ENCODE assay signal across 12 cellular contexts in the genomic region with DNA sequence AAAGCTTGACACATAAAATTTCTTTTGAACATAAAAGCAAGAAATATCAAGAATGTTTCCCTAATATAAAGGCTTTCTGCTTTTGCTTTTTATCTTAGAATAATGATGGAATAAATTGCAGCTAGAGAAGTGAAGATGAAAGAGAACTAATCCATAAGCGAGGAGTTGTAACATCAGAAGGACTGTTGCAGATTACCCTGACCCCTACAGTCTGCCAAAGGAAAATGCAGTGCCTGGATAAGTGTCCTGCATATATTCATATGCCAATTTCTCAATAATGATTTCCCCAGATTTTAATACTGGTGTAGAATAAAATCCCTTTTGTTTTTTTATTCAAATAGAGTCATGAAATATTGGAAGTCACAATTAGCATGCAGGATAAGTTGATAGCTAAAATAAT.
DNase-seq lines count a peak whose midpoint lies in the region; ATAC-seq and TF ChIP-seq lines count a peak whose summit lies in the region.
"Had no signal": no experiment of that assay in that cellular context is flagged by ENCODE, and none has a peak within 500 bp of the region (broad histone marks: within the 10 kb centered on the region; RNA-seq: fewer than 3 reads in every experiment).

No MANE protein-coding gene starts in this region.

- H2AFZ ChIP-seq in neural cell (ENCODE audit: low read depth, low read length) = no peak overlapping the region

- peaks cover 19% of the 10 kb centered on the region for H3K9me3 Mint-ChIP-seq in chondrocyte (ENCODE audit: low read depth)
- H3K9me3 Mint-ChIP-seq in immature natural killer cell = peaks cover 0 to 4% (median 0%) of the 10 kb centered on the region in 6 donors
- H3K9me3 Mint-ChIP-seq: stimulated activated naive CD8-positive, alpha-beta T cell treated with anti-CD3 and anti-CD28 coated beads, Interleukin-15, Interleukin-2, amounts not matched to agents 100 ng/mL and 50 ng/mL, for 24 hours had no signal

- H3K27ac Mint-ChIP-seq in chondrocyte (ENCODE audit: unreplicated experiment) (no peak overlapping the region), immature natural killer cell (no peak overlapping the region)
- H3K27ac Mint-ChIP-seq: activated naive CD8-positive, alpha-beta T cell; stimulated activated naive CD8-positive, alpha-beta T cell treated with anti-CD3 and anti-CD28 coated beads, Interleukin-15, Interleukin-2, amounts not matched to agents 100 ng/mL and 50 ng/mL, for 24 hours; T-helper 1 cell treated with Interleukin-12 subunit alpha and Interleukin-12 subunit beta and Interleukin-4 antibody, amounts not matched to agents 30 μg/mL and 1 μg/mL, for 36 hours had no signal

- no peak overlapping the region for H3K9ac ChIP-seq in neural cell (ENCODE audit: low read length)

- ATAC-seq in GM21526 (IDR thresholded peaks at IDR 0.05; ENCODE audit: low FRiP score, unreplicated experiment) = no peak
- ATAC-seq: HCT116 had no signal

- H3K4me1 ChIP-seq in suprapubic skin = no peaks in the 10 kb centered on the region
- H3K4me1 ChIP-seq: sigmoid colon had no signal

- DNase-seq in GM03348 (ENCODE audit: low spot score) = peak; percentile 18
- peak; percentile 1 for DNase-seq in NAMALWA (ENCODE audit: low spot score)
- DNase-seq in chondrocyte (ENCODE audit: low spot score) = no peak
- no peak for DNase-seq in immature natural killer cell
- DNase-seq in suprapubic skin (ENCODE audit: low spot score in 2 of 2) = no peak
- DNase-seq: sigmoid colon had no signal

- H3K4me3 Mint-ChIP-seq in chondrocyte (ENCODE audit: unreplicated experiment) (no peak overlapping the region), immature natural killer cell (no peak overlapping the region)
- H3K4me3 Mint-ChIP-seq: activated naive CD8-positive, alpha-beta T cell; stimulated activated naive CD8-positive, alpha-beta T cell treated with anti-CD3 and anti-CD28 coated beads, Interleukin-15, Interleukin-2, amounts not matched to agents 100 ng/mL and 50 ng/mL, for 24 hours; T-helper 1 cell treated with Interleukin-12 subunit alpha and Interleukin-12 subunit beta and Interleukin-4 antibody, amounts not matched to agents 30 μg/mL and 1 μg/mL, for 36 hours had no signal

- H3K36me3 ChIP-seq in neural cell (ENCODE audit: insufficient read depth, low read length) = no peaks in the 10 kb centered on the region
- no peaks in the 10 kb centered on the region for H3K36me3 ChIP-seq in suprapubic skin
- H3K36me3 ChIP-seq: sigmoid colon had no signal

- H3K27me3 Mint-ChIP-seq in chondrocyte (ENCODE audit: low read depth) = no peaks in the 10 kb centered on the region
- H3K27me3 Mint-ChIP-seq in immature natural killer cell (ENCODE audit: low read depth in 3 of 3) = peaks cover 0 to 3% (median 0%) of the 10 kb centered on the region in 3 donors
- H3K27me3 Mint-ChIP-seq: activated naive CD8-positive, alpha-beta T cell; stimulated activated naive CD8-positive, alpha-beta T cell treated with anti-CD3 and anti-CD28 coated beads, Interleukin-15, Interleukin-2, amounts not matched to agents 100 ng/mL and 50 ng/mL, for 24 hours had no signal

- no peak overlapping the region for H3K4me2 ChIP-seq in neural cell (ENCODE audit: low read length)

- peak; percentile 61 for TF ChIP-seq RAD21 in neural cell (conservative IDR thresholded peaks at IDR 0.05)

- TF ChIP-seq CTCF in chondrocyte (IDR thresholded peaks at IDR 0.05) = peak; percentile 50
- TF ChIP-seq CTCF in neural cell (IDR thresholded peaks at IDR 0.05; ENCODE audit: poor library complexity, severe bottlenecking) = peak; percentile 55
- TF ChIP-seq CTCF in suprapubic skin (IDR thresholded peaks at IDR 0.05) = no peak

- H3K4me3 ChIP-seq in neural cell (ENCODE audit: low read length) = no peak overlapping the region
- no peak overlapping the region for H3K4me3 ChIP-seq in suprapubic skin
- H3K4me3 ChIP-seq: sigmoid colon had no signal

- WGBS in suprapubic skin = 22% methylated on average over 1 of the region's 1 CpG

- H3K4me1 Mint-ChIP-seq in chondrocyte (ENCODE audit: low read depth) = no peaks in the 10 kb centered on the region
- no peaks in the 10 kb centered on the region for H3K4me1 Mint-ChIP-seq in immature natural killer cell

- H3K36me3 Mint-ChIP-seq in chondrocyte (ENCODE audit: low read depth) (no peaks in the 10 kb centered on the region), immature natural killer cell (no peaks in the 10 kb centered on the region)
- H3K36me3 Mint-ChIP-seq: activated naive CD8-positive, alpha-beta T cell had no signal

- no peaks in the 10 kb centered on the region for H3K9me3 ChIP-seq in neural cell (ENCODE audit: low read length)
- no peaks in the 10 kb centered on the region for H3K9me3 ChIP-seq in suprapubic skin
- H3K9me3 ChIP-seq: sigmoid colon had no signal

- no peaks in the 10 kb centered on the region for H3K9me2 ChIP-seq in neural cell (ENCODE audit: insufficient read depth, low read length)

- TF ChIP-seq EP300 in neural cell (conservative IDR thresholded peaks at IDR 0.05; ENCODE audit: poor library complexity, severe bottlenecking) = no peak
- no peak for TF ChIP-seq EP300 in suprapubic skin (IDR thresholded peaks at IDR 0.05)

- H3K27ac ChIP-seq in neural cell (ENCODE audit: low read length) = no peak overlapping the region
- no peak overlapping the region for H3K27ac ChIP-seq in suprapubic skin
- H3K27ac ChIP-seq: sigmoid colon had no signal

- no peak for TF ChIP-seq POLR2A in suprapubic skin (IDR thresholded peaks at IDR 0.05)

- no peaks in the 10 kb centered on the region for H3F3A ChIP-seq in neural cell (ENCODE audit: insufficient read depth, low read length, poor library complexity, severe bottlenecking)

- H4K20me1 ChIP-seq in neural cell (ENCODE audit: insufficient read depth) = no peaks in the 10 kb centered on the region

- no peaks in the 10 kb centered on the region for H3K27me3 ChIP-seq in neural cell (ENCODE audit: insufficient read depth, low read depth, low read length)
- H3K27me3 ChIP-seq in suprapubic skin = no peaks in the 10 kb centered on the region
- H3K27me3 ChIP-seq: sigmoid colon had no signal

- H3K79me2 ChIP-seq in neural cell (replicated peaks; ENCODE audit: insufficient read depth, low read length) = no peaks in the 10 kb centered on the region

TF ChIP-seq in neural cell, 6 proteins besides CTCF, POLR2A, EP300 and RAD21:
- TF ChIP-seq REST (IDR thresholded peaks at IDR 0.05; ENCODE audit: borderline replicate concordance) (no peak), SMC3 (conservative IDR thresholded peaks at IDR 0.05; ENCODE audit: poor library complexity) (peak; percentile 47)

Comparison
In these comparisons a context has a peak if more than half of its experiments do, and no peak if none do; other contexts are left out.
1. DNase-seq: peak in GM03348 (single experiment) and NAMALWA (single experiment); none in chondrocyte (single experiment), immature natural killer cell (0 of 3) and suprapubic skin (0 of 2).
2. CTCF ChIP-seq: peak in chondrocyte (single experiment) and neural cell (single experiment); none in suprapubic skin (0 of 2).